Comparison of ENCODE assay signal across 11 cellular contexts in the genomic region with DNA sequence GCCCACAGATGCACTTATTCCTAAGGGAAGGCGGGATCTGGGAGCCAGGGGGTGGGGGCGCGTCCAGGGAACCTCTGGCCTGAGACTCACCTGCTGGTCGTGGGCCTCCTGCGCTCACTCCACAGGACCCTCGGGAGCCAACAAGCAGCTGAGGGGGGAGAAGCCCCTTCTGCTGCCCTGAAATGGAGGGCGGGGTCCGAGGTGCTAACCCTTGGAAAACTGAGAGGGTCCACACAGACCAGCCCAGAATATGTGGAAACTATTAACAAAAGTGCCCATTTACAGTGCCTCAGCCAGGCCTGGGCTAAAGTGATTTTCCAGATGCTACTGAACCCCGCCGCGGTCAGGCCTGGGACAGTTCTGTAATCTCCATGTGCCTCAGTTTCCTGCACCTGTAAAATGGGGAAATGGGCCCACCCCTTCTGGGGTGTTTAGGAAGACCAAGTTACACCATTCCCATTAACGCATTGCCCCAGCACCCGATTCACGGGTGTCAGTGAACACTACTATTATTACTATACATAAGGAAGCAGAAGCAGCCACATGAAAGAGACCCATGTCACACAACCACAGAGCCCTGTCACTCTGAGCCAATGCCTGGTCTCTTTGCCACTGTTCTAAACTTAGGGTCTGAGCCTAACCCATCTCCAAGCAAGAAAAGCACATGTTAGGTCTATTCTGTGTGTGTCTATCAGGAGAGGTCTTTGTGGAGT. TPM values are rescaled to one million over a fixed set of nuclear protein-coding genes. Genes with fewer than 3 reads are reported as not detected.
DNase-seq lines count a peak whose midpoint lies in the region; ATAC-seq lines count a peak whose summit lies in the region.
"Had no signal": no experiment of that assay in that cellular context is flagged by ENCODE, and none has a peak within 500 bp of the region (broad histone marks: within the 10 kb centered on the region; RNA-seq: fewer than 3 reads in every experiment).

No MANE protein-coding gene starts in this region.

- peak; percentile 49 for ATAC-seq in activated CD4-positive, alpha-beta T cell treated with anti-CD3 and anti-CD28 coated beads for 36 hours
- ATAC-seq in stimulated activated naive CD8-positive, alpha-beta T cell treated with anti-CD3 and anti-CD28 coated beads, Interleukin-15, amount 100 ng/mL, for 72 hours: peak; percentile 87
- ATAC-seq in GM18498 (IDR thresholded peaks at IDR 0.05; ENCODE audit: unreplicated experiment) (no peak), GM19395 (IDR thresholded peaks at IDR 0.05; ENCODE audit: unreplicated experiment) (no peak)

- no peak overlapping the region for H3K27ac Mint-ChIP-seq in activated CD4-positive, alpha-beta T cell treated with anti-CD3 and anti-CD28 coated beads for 36 hours
- no peak overlapping the region for H3K27ac Mint-ChIP-seq in immature natural killer cell
- H3K27ac Mint-ChIP-seq in stimulated activated naive CD8-positive, alpha-beta T cell treated with anti-CD3 and anti-CD28 coated beads, Interleukin-15, amount 100 ng/mL, for 72 hours: peak overlapping the region in 1 of 2 donors; percentile 8

- peaks cover 39% of the 10 kb centered on the region for H3K4me1 ChIP-seq in adipocyte (ENCODE audit: control insufficient read depth, insufficient read depth, low read length)

- peak overlapping the region; percentile 71 for H3K4me3 ChIP-seq in adipocyte (ENCODE audit: low read length)

- H3K27me3 ChIP-seq in adipocyte (replicated peaks; ENCODE audit: control insufficient read depth, insufficient read depth, low read length): no peaks in the 10 kb centered on the region

- H3K4me3 Mint-ChIP-seq in activated CD4-positive, alpha-beta T cell treated with anti-CD3 and anti-CD28 coated beads for 36 hours: no peak overlapping the region
- H3K4me3 Mint-ChIP-seq in immature natural killer cell: peak overlapping the region; percentile 50 to 67 (median 56)
- no peak overlapping the region for H3K4me3 Mint-ChIP-seq in stimulated activated naive CD8-positive, alpha-beta T cell treated with anti-CD3 and anti-CD28 coated beads, Interleukin-15, amount 100 ng/mL, for 72 hours

- H3K36me3 Mint-ChIP-seq in activated CD4-positive, alpha-beta T cell treated with anti-CD3 and anti-CD28 coated beads for 36 hours (ENCODE audit: low read depth): no peaks in the 10 kb centered on the region
- no peaks in the 10 kb centered on the region for H3K36me3 Mint-ChIP-seq in immature natural killer cell

- peak overlapping the region; percentile 62 for H3K9ac ChIP-seq in adipocyte (ENCODE audit: low read length)

- POLR2A ChIA-PET in activated CD4-positive, alpha-beta T cell treated with anti-CD3 and anti-CD28 coated beads for 36 hours (lab: Charles Lee): no interaction called here

- H3K9me3 Mint-ChIP-seq in activated CD4-positive, alpha-beta T cell treated with anti-CD3 and anti-CD28 coated beads for 36 hours (ENCODE audit: low read depth): no peaks in the 10 kb centered on the region
- H3K9me3 Mint-ChIP-seq in immature natural killer cell: no peaks in the 10 kb centered on the region
- no peaks in the 10 kb centered on the region for H3K9me3 Mint-ChIP-seq in stimulated activated naive CD8-positive, alpha-beta T cell treated with anti-CD3 and anti-CD28 coated beads, Interleukin-15, amount 100 ng/mL, for 72 hours

- DNase-seq in activated CD4-positive, alpha-beta T cell treated with anti-CD3 and anti-CD28 coated beads for 36 hours: no peak
- no peak for DNase-seq in activated CD4-positive, alpha-beta T cell treated with anti-CD3 and anti-CD28 coated beads for 48 hours
- no peak for DNase-seq in adipocyte (ENCODE audit: low read depth)
- DNase-seq in immature natural killer cell: no peak
- DNase-seq in stimulated activated naive CD8-positive, alpha-beta T cell treated with anti-CD3 and anti-CD28 coated beads, Interleukin-15, amount 100 ng/mL, for 72 hours: peak in 1 of 2 donors; percentile 37
- DNase-seq in GF-D8 (lab: John Stamatoyannopoulos, UW): no peak
- DNase-seq: 8988T; activated CD4-positive, alpha-beta T cell treated with anti-CD3 and anti-CD28 coated beads, Interleukin-2, amount 50 U/mL, for 4 hours had no signal

- H3K9me3 ChIP-seq in adipocyte (ENCODE audit: control insufficient read depth, low read length): no peaks in the 10 kb centered on the region

- peaks cover 2% of the 10 kb centered on the region for H3K4me1 Mint-ChIP-seq in activated CD4-positive, alpha-beta T cell treated with anti-CD3 and anti-CD28 coated beads for 36 hours
- H3K4me1 Mint-ChIP-seq in immature natural killer cell: peaks cover 4 to 8% of the 10 kb centered on the region in 2 donors
- peaks cover 7% of the 10 kb centered on the region for H3K4me1 Mint-ChIP-seq in stimulated activated naive CD8-positive, alpha-beta T cell treated with anti-CD3 and anti-CD28 coated beads, Interleukin-15, amount 100 ng/mL, for 72 hours

- H3K27me3 Mint-ChIP-seq in activated CD4-positive, alpha-beta T cell treated with anti-CD3 and anti-CD28 coated beads for 36 hours: peaks cover 12% of the 10 kb centered on the region
- H3K27me3 Mint-ChIP-seq in immature natural killer cell (ENCODE audit: low read depth in 3 of 3): peaks cover 0 to 16% (median 9%) of the 10 kb centered on the region in 3 donors
- H3K27me3 Mint-ChIP-seq in stimulated activated naive CD8-positive, alpha-beta T cell treated with anti-CD3 and anti-CD28 coated beads, Interleukin-15, amount 100 ng/mL, for 72 hours: peaks cover 38% of the 10 kb centered on the region

- CTCF ChIA-PET in activated CD4-positive, alpha-beta T cell treated with anti-CD3 and anti-CD28 coated beads for 36 hours (lab: Charles Lee): no interaction called here

- intact Hi-C loops in activated CD4-positive, alpha-beta T cell treated with anti-CD3 and anti-CD28 coated beads for 36 hours (cut with DNase I, micrococcal nuclease): loop anchor here in 1 of 2 experiments (5.0 to 10.0 kb wide), 2 partner anchors 134 to 561 kb away; no protein-coding TSS in a partner anchor

- no peaks in the 10 kb centered on the region for H3K36me3 ChIP-seq in adipocyte (ENCODE audit: control insufficient read depth, insufficient read depth, low read length, severe bottlenecking)

RNA-seq across cellular contexts. Expression of a gene that starts 0.6 kb away (rescaled TPM):
- total RNA-seq in activated CD4-positive, alpha-beta T cell treated with anti-CD3 and anti-CD28 coated beads for 36 hours: under 1 TPM; 0.07 to 0.11 TPM
- polyA plus RNA-seq in immature natural killer cell: under 1 TPM in 2 of 3 donors, not detected in 1; 0.03 to 0.12 TPM

RNA-seq across cellular contexts. Expression of a gene that starts 17.9 kb away (rescaled TPM):
- not detected for total RNA-seq in activated CD4-positive, alpha-beta T cell treated with anti-CD3 and anti-CD28 coated beads for 36 hours
- polyA plus RNA-seq in immature natural killer cell: not detected
- total RNA-seq: subcutaneous adipose tissue had no signal

Comparison
In these comparisons a context has a peak if more than half of its experiments do, and no peak if none do; other contexts are left out.
1. ATAC-seq: peak in activated CD4-positive, alpha-beta T cell treated with anti-CD3 and anti-CD28 coated beads for 36 hours (single experiment) and stimulated activated naive CD8-positive, alpha-beta T cell treated with anti-CD3 and anti-CD28 coated beads, Interleukin-15, amount 100 ng/mL, for 72 hours (single experiment); none in GM18498 (single experiment) and GM19395 (single experiment).
2. H3K4me3 Mint-ChIP-seq: peak in immature natural killer cell (5 of 5); none in activated CD4-positive, alpha-beta T cell treated with anti-CD3 and anti-CD28 coated beads for 36 hours (single experiment) and stimulated activated naive CD8-positive, alpha-beta T cell treated with anti-CD3 and anti-CD28 coated beads, Interleukin-15, amount 100 ng/mL, for 72 hours (0 of 2).